ENCODE assay signal across 8 cellular contexts in the genomic region with DNA sequence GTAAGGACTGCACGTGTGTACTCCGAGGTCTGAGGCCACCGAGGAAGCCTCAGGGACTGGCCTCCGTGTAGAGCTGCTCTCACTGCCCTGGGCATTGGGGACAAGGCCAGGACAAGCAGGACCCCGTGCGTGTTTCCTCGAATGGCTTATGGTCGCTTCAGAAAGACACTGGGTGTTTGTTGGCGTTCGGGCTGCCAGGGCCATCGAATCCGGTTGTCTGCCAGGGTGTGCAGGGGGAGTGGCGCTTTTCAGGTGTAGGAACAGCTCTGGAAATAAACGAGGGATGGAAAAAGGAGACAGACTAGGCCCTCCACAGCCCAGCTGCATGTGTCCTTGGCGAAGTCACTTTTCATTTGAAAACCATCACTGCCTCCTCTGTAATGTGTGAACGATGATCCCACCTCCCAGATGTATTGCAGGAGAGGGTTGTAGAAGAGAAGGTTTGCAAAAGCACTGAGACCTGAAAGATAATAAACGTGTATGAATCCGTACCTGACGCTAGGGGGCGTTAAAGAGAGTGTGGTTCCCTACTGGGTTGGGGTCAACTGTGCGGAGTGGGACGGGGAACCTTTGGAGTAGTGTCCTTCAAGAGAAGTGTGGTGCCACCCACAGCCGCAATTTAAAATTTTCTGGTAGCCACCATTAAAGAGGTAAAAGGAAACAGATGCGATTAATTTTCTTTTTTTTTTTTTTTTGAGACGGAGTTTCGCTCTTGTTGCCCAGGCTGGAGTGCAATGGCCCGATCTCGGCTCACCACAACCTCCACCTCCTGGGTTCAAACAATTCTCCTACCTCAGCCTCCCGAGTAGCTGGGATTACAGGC. TPM values are rescaled to one million over a fixed set of nuclear protein-coding genes. Genes with fewer than 3 reads are reported as not detected.
DNase-seq lines count a peak whose midpoint lies in the region; ATAC-seq and TF ChIP-seq lines count a peak whose summit lies in the region.

No MANE protein-coding gene starts in this region.

- H3K9me3 Mint-ChIP-seq in naive thymus-derived CD4-positive, alpha-beta T cell, result no peaks in the 10 kb centered on the region

- H3K4me3 Mint-ChIP-seq in naive thymus-derived CD4-positive, alpha-beta T cell, result peak overlapping the region; percentile 71 to 93 (median 86)

- H3K27ac Mint-ChIP-seq in naive thymus-derived CD4-positive, alpha-beta T cell, result peak overlapping the region; percentile 69 to 93 (median 87)

- H3K9me3 ChIP-seq in naive thymus-derived CD4-positive, alpha-beta T cell (ENCODE audit: control insufficient read depth in 2 of 3, low read length in 3 of 3), result no peaks in the 10 kb centered on the region

- peaks cover 19 to 28% of the 10 kb centered on the region in 2 donors for H3K4me1 ChIP-seq in naive thymus-derived CD4-positive, alpha-beta T cell (ENCODE audit: control insufficient read depth in 2 of 2, insufficient read depth in 2 of 2, low read length in 2 of 2)

- DNase-seq in AG20443 (ENCODE audit: low spot score), result peak; percentile 50
- DNase-seq in GM13977 (ENCODE audit: low spot score), result peak; percentile 65
- DNase-seq in RWPE1 (ENCODE audit: low spot score), result peak; percentile 31
- DNase-seq in brain microvascular endothelial cell, result no peak
- peak in 7 of 9 donors; percentile 43 to 63 (median 49) for DNase-seq in naive thymus-derived CD4-positive, alpha-beta T cell
- no peak for DNase-seq in NCI-H345 treated with DMSO at 0.1 percent for 48 hours (lab: John Stamatoyannopoulos, UW; ENCODE audit: unreplicated experiment)
- DNase-seq in left lobe of liver (ENCODE audit: low spot score), result no peak
- no peak for DNase-seq in NCI-H1105 (lab: John Stamatoyannopoulos, UW)

- no peak for ATAC-seq in naive thymus-derived CD4-positive, alpha-beta T cell
- no peak for ATAC-seq in left lobe of liver

- peak overlapping the region; percentile 44 for H3K27ac ChIP-seq in RWPE1
- H3K27ac ChIP-seq in brain microvascular endothelial cell, result no peak overlapping the region
- peak overlapping the region; percentile 15 for H3K27ac ChIP-seq in naive thymus-derived CD4-positive, alpha-beta T cell (ENCODE audit: low read depth, low read length)

- peaks cover 28 to 65% (median 55%) of the 10 kb centered on the region in 7 donors for H3K4me1 Mint-ChIP-seq in naive thymus-derived CD4-positive, alpha-beta T cell

- H3K36me3 Mint-ChIP-seq in naive thymus-derived CD4-positive, alpha-beta T cell, result peaks cover 0 to 3% (median 0%) of the 10 kb centered on the region in 5 donors

- H3K4me3 ChIP-seq in brain microvascular endothelial cell (ENCODE audit: low read depth, low read length), result no peak overlapping the region
- peak overlapping the region; percentile 35 for H3K4me3 ChIP-seq in naive thymus-derived CD4-positive, alpha-beta T cell (ENCODE audit: low read length)

- CTCF ChIA-PET in RWPE1 (lab: Yijun Ruan, JAX), result interaction anchor here (0.6 to 1.5 kb wide), 4 partner anchors 12 to 27 kb away, joined by 3 to 6 read pairs (median 4); no protein-coding TSS in a partner anchor
- CTCF ChIA-PET in naive thymus-derived CD4-positive, alpha-beta T cell (lab: Charles Lee), result interaction anchor here (0.7 to 15.4 kb wide), 8 partner anchors 8 to 42 kb away, joined by 3 to 233 read pairs (median 4); a partner anchor contains a TSS

- H3K27me3 ChIP-seq in brain microvascular endothelial cell (replicated peaks), result peaks cover 5% of the 10 kb centered on the region
- H3K27me3 ChIP-seq in naive thymus-derived CD4-positive, alpha-beta T cell (ENCODE audit: control insufficient read depth in 2 of 2, insufficient read depth in 2 of 2, low read length in 2 of 2), result no peaks in the 10 kb centered on the region

- in situ Hi-C loops in GM13977 (cut with MboI; ENCODE audit: low pct_unique_long_range_greater_than_20kb, low sequenced_read_pairs, unreplicated experiment) (no loop called here), brain microvascular endothelial cell (cut with HindIII; ENCODE audit: low pct_ligation_motif_present, low sequenced_read_pairs) (no loop called here)

- no peaks in the 10 kb centered on the region for H3K27me3 Mint-ChIP-seq in naive thymus-derived CD4-positive, alpha-beta T cell

- POLR2A ChIA-PET in RWPE1 (lab: Yijun Ruan, JAX; ENCODE audit: low non-redundant PET), result no interaction called here
- POLR2A ChIA-PET in naive thymus-derived CD4-positive, alpha-beta T cell (lab: Charles Lee), result interaction anchor here (0.7 to 8.3 kb wide), 14 partner anchors 8 to 399 kb away, joined by 3 to 95 read pairs (median 4); a partner anchor contains a TSS

- TF ChIP-seq CTCF in GM13977 (IDR thresholded peaks at IDR 0.05; ENCODE audit: extremely low read depth, insufficient read depth, missing control alignments) (peak; percentile 61), RWPE1 (conservative IDR thresholded peaks at IDR 0.05; ENCODE audit: low read depth) (peak; percentile 41), brain microvascular endothelial cell (IDR thresholded peaks at IDR 0.05; ENCODE audit: low read depth, low read length, missing control alignments) (peak; percentile 65)

- intact Hi-C loops in naive thymus-derived CD4-positive, alpha-beta T cell (cut with micrococcal nuclease), result loop anchor here (1.0 to 2.0 kb wide), 3 partner anchors 28 to 58 kb away; no protein-coding TSS in a partner anchor

- no peaks in the 10 kb centered on the region for H3K36me3 ChIP-seq in brain microvascular endothelial cell (replicated peaks)
- H3K36me3 ChIP-seq in naive thymus-derived CD4-positive, alpha-beta T cell (ENCODE audit: control insufficient read depth in 2 of 3, insufficient read depth in 3 of 3, low read length in 3 of 3), result no peaks in the 10 kb centered on the region

RNA-seq across cellular contexts. Expression of a gene that starts 2.1 kb away (rescaled TPM):
- total RNA-seq in naive thymus-derived CD4-positive, alpha-beta T cell, result under 1 TPM in 3 of 5 experiments, not detected in 2; 0.22 to 0.61 (median 0.29) TPM
- polyA plus RNA-seq in naive thymus-derived CD4-positive, alpha-beta T cell, result under 1 TPM in 1 of 2 donors, not detected in 1; 0.35 TPM
- total RNA-seq in left lobe of liver, result 0.10 TPM

RNA-seq across cellular contexts. Expression of a gene that starts 11.2 kb away (rescaled TPM):
- under 1 TPM in 1 of 5 experiments, not detected in 4; 0.29 TPM for total RNA-seq in naive thymus-derived CD4-positive, alpha-beta T cell
- under 1 TPM in 1 of 2 donors, not detected in 1; 0.09 TPM for polyA plus RNA-seq in naive thymus-derived CD4-positive, alpha-beta T cell
- total RNA-seq in left lobe of liver, result 7.0 TPM

RNA-seq across cellular contexts. Expression of a gene that starts 33.6 kb away (rescaled TPM):
- 10 to 100 TPM in 3 of 5 experiments, 1 to 10 TPM in 2; 3.8 to 14.0 (median 11.8) TPM for total RNA-seq in naive thymus-derived CD4-positive, alpha-beta T cell
- 1 to 10 TPM; 1.7 to 3.4 TPM for polyA plus RNA-seq in naive thymus-derived CD4-positive, alpha-beta T cell
- 2.7 TPM for total RNA-seq in left lobe of liver

RNA-seq across cellular contexts. Expression of a gene that starts 35.8 kb away (rescaled TPM):
- total RNA-seq in naive thymus-derived CD4-positive, alpha-beta T cell, result 1,000 to 10,000 TPM in 1 of 5 experiments, 100 to 1,000 TPM in 4; 351 to 3,697 (median 587) TPM
- polyA plus RNA-seq in naive thymus-derived CD4-positive, alpha-beta T cell, result 1,000 to 10,000 TPM; 1,418 to 1,605 TPM
- 172 TPM for total RNA-seq in left lobe of liver

RNA-seq across cellular contexts. Expression of a gene that starts 54.9 kb away (rescaled TPM):
- 10 to 100 TPM in 2 of 5 experiments, 1 to 10 TPM in 1, under 1 TPM in 2; 0.73 to 64.4 (median 3.7) TPM for total RNA-seq in naive thymus-derived CD4-positive, alpha-beta T cell
- under 1 TPM; 0.64 to 0.93 TPM for polyA plus RNA-seq in naive thymus-derived CD4-positive, alpha-beta T cell
- total RNA-seq in left lobe of liver, result 0.96 TPM

Comparison
In these comparisons a context has a peak if more than half of its experiments do, and no peak if none do; other contexts are left out.
1. DNase-seq: peak in AG20443 (single experiment), GM13977 (single experiment), RWPE1 (single experiment) and naive thymus-derived CD4-positive, alpha-beta T cell (7 of 9); none in brain microvascular endothelial cell (single experiment), NCI-H345 treated with DMSO at 0.1 percent for 48 hours (single experiment), left lobe of liver (single experiment) and NCI-H1105 (single experiment).
2. Peak in every context shown above with its lines, with median percentiles within 50 percentile points of each other: CTCF ChIP-seq.